Comparison of ENCODE assay signal across 23 cellular contexts in the genomic region with DNA sequence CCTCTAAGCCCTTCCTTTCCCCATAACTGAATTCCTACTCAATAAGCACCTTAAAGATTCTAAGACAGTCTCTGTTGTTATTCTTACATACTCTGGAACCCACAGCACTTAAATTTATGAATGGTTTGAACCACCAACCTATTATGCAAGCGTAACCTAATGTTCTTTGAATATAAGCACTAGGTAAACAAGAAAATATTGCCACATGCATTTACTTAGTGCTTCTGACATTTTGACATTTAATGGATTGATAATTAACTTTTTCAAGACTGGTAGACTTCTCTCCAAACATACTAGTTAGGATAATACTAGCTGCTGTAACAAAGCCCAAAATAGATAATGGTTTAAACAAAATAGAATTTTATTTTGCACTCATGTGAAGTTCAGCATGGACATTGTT.
"Had no signal": no experiment of that assay in that cellular context is flagged by ENCODE, and none has a peak within 500 bp of the region (broad histone marks: within the 10 kb centered on the region; RNA-seq: fewer than 3 reads in every experiment).

No MANE protein-coding gene starts in this region.

- H3K27ac ChIP-seq: adrenal gland, breast epithelium, PC-9 had no signal

- H3K9me3 Mint-ChIP-seq: activated B cell treated with CpG ODN at 0.5 μM for 24 hours; activated CD4-positive, alpha-beta memory T cell treated with anti-CD3 and anti-CD28 coated beads, Interleukin-2, amount 10 ng/mL, durations not matched to agents 7 days and 5 days; activated naive CD8-positive, alpha-beta T cell treated with anti-CD3 and anti-CD28 coated beads, Interleukin-2, amount 10 ng/mL, durations not matched to agents 7 days and 5 days had no signal

- H3K27ac Mint-ChIP-seq: activated B cell treated with CpG ODN at 0.5 μM for 24 hours; activated CD4-positive, alpha-beta memory T cell treated with anti-CD3 and anti-CD28 coated beads, Interleukin-2, amount 10 ng/mL, durations not matched to agents 7 days and 5 days; activated naive CD8-positive, alpha-beta T cell treated with anti-CD3 and anti-CD28 coated beads, Interleukin-2, amount 10 ng/mL, durations not matched to agents 7 days and 5 days; T-helper 17 cell had no signal

- H3K27me3 ChIP-seq: adrenal gland, breast epithelium had no signal

- H3K4me3 Mint-ChIP-seq: activated B cell treated with CpG ODN at 0.5 μM for 24 hours; activated CD4-positive, alpha-beta memory T cell treated with anti-CD3 and anti-CD28 coated beads, Interleukin-2, amount 10 ng/mL, durations not matched to agents 7 days and 5 days; activated naive CD8-positive, alpha-beta T cell treated with anti-CD3 and anti-CD28 coated beads, Interleukin-2, amount 10 ng/mL, durations not matched to agents 7 days and 5 days; T-helper 17 cell had no signal

- H3K9me3 ChIP-seq: adrenal gland, breast epithelium had no signal

- ATAC-seq: T-helper 17 cell had no signal

- H3K27me3 Mint-ChIP-seq: activated B cell treated with CpG ODN at 0.5 μM for 24 hours; activated CD4-positive, alpha-beta memory T cell treated with anti-CD3 and anti-CD28 coated beads, Interleukin-2, amount 10 ng/mL, durations not matched to agents 7 days and 5 days; activated naive CD8-positive, alpha-beta T cell treated with anti-CD3 and anti-CD28 coated beads, Interleukin-2, amount 10 ng/mL, durations not matched to agents 7 days and 5 days; T-helper 17 cell had no signal

- H3K36me3 ChIP-seq: adrenal gland, breast epithelium had no signal

- H3K4me1 ChIP-seq: adrenal gland, breast epithelium had no signal

- H3K4me3 ChIP-seq: adrenal gland, breast epithelium, PC-9 had no signal

- DNase-seq: activated B cell treated with CpG ODN at 0.5 μM for 24 hours; activated CD4-positive, alpha-beta memory T cell treated with anti-CD3 and anti-CD28 coated beads, Interleukin-2, amount 10 ng/mL, durations not matched to agents 7 days and 5 days; activated CD4-positive, alpha-beta T cell treated with anti-CD3 and anti-CD28 coated beads, Interleukin-2, amount 50 U/mL, for 1 hour; activated CD8-positive, alpha-beta memory T cell treated with anti-CD3 and anti-CD28 coated beads, Interleukin-2, amount 50 U/mL, for 48 hours; activated naive CD4-positive, alpha-beta T cell treated with anti-CD3 and anti-CD28 coated beads, Interleukin-2, amount 50 U/mL, for 16 hours; activated naive CD8-positive, alpha-beta T cell treated with anti-CD3 and anti-CD28 coated beads, Interleukin-2, amount 10 ng/mL, durations not matched to agents 7 days and 5 days; activated T-cell treated with anti-CD3 and anti-CD28 coated beads, Interleukin-2, amount 50 U/mL, for 1 hour; adrenal gland; aorta; caudate nucleus; Karpas-422; MM.1S; NCI-H1105; NCI-H1436; NCI-H1694 treated with DMSO at 0.1 percent for 48 hours; NCI-H2029 treated with DMSO at 0.1 percent for 48 hours; NCI-H446; NCI-H524; PC-9; SHP77 treated with DMSO at 0.1 percent for 48 hours; T-helper 17 cell; T-helper 9 cell had no signal
